In the genomic region with DNA sequence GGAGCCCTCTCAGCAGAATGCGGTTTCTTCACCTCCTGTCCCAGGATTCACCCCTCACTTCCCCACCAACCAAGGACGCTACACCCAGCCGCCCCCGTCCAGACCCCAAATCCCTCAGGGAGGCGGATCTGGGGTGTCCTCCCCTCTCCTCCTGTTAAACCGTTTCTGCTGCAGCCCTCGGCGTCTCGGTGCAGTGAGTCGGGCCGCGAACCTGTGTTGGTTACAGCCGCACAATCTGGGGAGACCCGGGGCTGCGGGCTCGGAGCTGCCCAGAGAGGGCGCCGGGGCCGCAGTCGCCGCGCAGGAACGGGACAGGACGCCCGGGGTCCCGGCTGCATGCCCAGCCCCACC, we compare ENCODE assay signal across 8 cellular contexts. TPM values are rescaled to one million over a fixed set of nuclear protein-coding genes. Genes with fewer than 3 reads are reported as not detected.
DNase-seq lines count a peak whose midpoint lies in the region; ATAC-seq and TF ChIP-seq lines count a peak whose summit lies in the region.
"Not testable (repeated sequence)": the region's sequence is repeated elsewhere in the genome, so short reads cannot be mapped to it uniquely, and the experiment has no call there.

No MANE protein-coding gene starts in this region.

- peak in 1 of 4 donors; percentile 63 for ATAC-seq in heart left ventricle
- ATAC-seq in stimulated activated naive CD8-positive, alpha-beta T cell treated with anti-CD3 and anti-CD28 coated beads, Interleukin-15, amount 100 ng/mL, for 72 hours: peak; percentile 55

- H3K9me3 ChIP-seq in GM23248 (ENCODE audit: low read depth): not testable (repeated sequence)
- peaks cover 0 to 16% (median 5%) of the 10 kb centered on the region in 12 donors for H3K9me3 ChIP-seq in heart left ventricle

- DNase-seq in DMS79 treated with DMSO at 0.1 percent for 48 hours (lab: John Stamatoyannopoulos, UW): peak; percentile 38
- DNase-seq in GM23248: peak; percentile 52
- not testable (repeated sequence) for DNase-seq in astrocyte of the cerebellum (ENCODE audit: low read depth); heart left ventricle
- peak; percentile 47 for DNase-seq in nephron progenitor cell
- peak in 1 of 2 donors; percentile 43 for DNase-seq in stimulated activated naive CD8-positive, alpha-beta T cell treated with anti-CD3 and anti-CD28 coated beads, Interleukin-15, amount 100 ng/mL, for 72 hours

- in situ Hi-C loops in GM23248 (cut with MboI); astrocyte of the cerebellum (cut with HindIII; ENCODE audit: low sequenced_read_pairs): not testable (repeated sequence)

- not testable (repeated sequence) for TF ChIP-seq RAD21 in Ishikawa (IDR thresholded peaks at IDR 0.05; ENCODE audit: low read depth)

- H3K79me2 ChIP-seq in GM23248 (ENCODE audit: insufficient read depth): not testable (repeated sequence)

- H3K4me2 ChIP-seq in GM23248 (ENCODE audit: unreplicated experiment): peak overlapping the region; percentile 88

- not testable (repeated sequence) for TF ChIP-seq CTCF in astrocyte of the cerebellum (IDR thresholded peaks at IDR 0.05; ENCODE audit: low read depth, low read length, missing control alignments); nephron progenitor cell (IDR thresholded peaks at IDR 0.05)
- peak in 2 of 12 donors; percentile 12 to 21 for TF ChIP-seq CTCF in heart left ventricle (IDR thresholded peaks at IDR 0.05)

- H3K9me3 Mint-ChIP-seq in T-helper 1 cell treated with Interleukin-12 subunit alpha and Interleukin-12 subunit beta and Interleukin-4 antibody, amounts not matched to agents 30 μg/mL and 1 μg/mL, for 36 hours: peaks cover 55% of the 10 kb centered on the region
- peaks cover 79% of the 10 kb centered on the region for H3K9me3 Mint-ChIP-seq in nephron progenitor cell
- H3K9me3 Mint-ChIP-seq in stimulated activated naive CD8-positive, alpha-beta T cell treated with anti-CD3 and anti-CD28 coated beads, Interleukin-15, amount 100 ng/mL, for 72 hours: peaks cover 18 to 23% of the 10 kb centered on the region in 2 donors

- TF ChIP-seq POLR2A in heart left ventricle (IDR thresholded peaks at IDR 0.05): not testable (repeated sequence)

- peak overlapping the region; percentile 81 for H3K4me3 ChIP-seq in GM23248
- peak overlapping the region; percentile 61 for H3K4me3 ChIP-seq in astrocyte of the cerebellum (ENCODE audit: low read depth, low read length)
- peak overlapping the region; percentile 58 to 87 (median 76) for H3K4me3 ChIP-seq in heart left ventricle

- H3K4me1 ChIP-seq in GM23248 (ENCODE audit: insufficient read depth): not testable (repeated sequence)
- H3K4me1 ChIP-seq in heart left ventricle: peaks cover 0 to 12% (median 0%) of the 10 kb centered on the region in 12 donors

- H2AFZ ChIP-seq in GM23248: peak overlapping the region; percentile 88

- H3K4me1 Mint-ChIP-seq in T-helper 1 cell treated with Interleukin-12 subunit alpha and Interleukin-12 subunit beta and Interleukin-4 antibody, amounts not matched to agents 30 μg/mL and 1 μg/mL, for 36 hours (ENCODE audit: low read depth); nephron progenitor cell: not testable (repeated sequence)
- peaks cover 13% of the 10 kb centered on the region for H3K4me1 Mint-ChIP-seq in stimulated activated naive CD8-positive, alpha-beta T cell treated with anti-CD3 and anti-CD28 coated beads, Interleukin-15, amount 100 ng/mL, for 72 hours

- H3K27me3 ChIP-seq in GM23248 (replicated peaks; ENCODE audit: insufficient read depth); heart left ventricle: not testable (repeated sequence)

- 0% methylated on average over 17 to 26 of the region's 26 CpGs for WGBS in GM23248 (ENCODE audit: low coverage in 1 of 2, low lambda C conversion rate in 2 of 2, missing lambda C conversion rate in 2 of 2), 2 experiments
- WGBS in heart left ventricle, 4 donors: 0 to 5% (median 1%) methylated on average over 4 to 26 of the region's 26 CpGs

- H3K9me2 ChIP-seq in GM23248 (ENCODE audit: insufficient read depth): not testable (repeated sequence)

- H3F3A ChIP-seq in GM23248 (ENCODE audit: insufficient read depth): not testable (repeated sequence)

- H3K27ac Mint-ChIP-seq in T-helper 1 cell treated with Interleukin-12 subunit alpha and Interleukin-12 subunit beta and Interleukin-4 antibody, amounts not matched to agents 30 μg/mL and 1 μg/mL, for 36 hours: peak overlapping the region; percentile 78
- peak overlapping the region; percentile 95 for H3K27ac Mint-ChIP-seq in nephron progenitor cell
- H3K27ac Mint-ChIP-seq in stimulated activated naive CD8-positive, alpha-beta T cell treated with anti-CD3 and anti-CD28 coated beads, Interleukin-15, amount 100 ng/mL, for 72 hours: peak overlapping the region in 1 of 2 donors; percentile 49

- peak overlapping the region; percentile 38 for H3K27ac ChIP-seq in GM23248
- peak overlapping the region; percentile 40 to 87 (median 76) for H3K27ac ChIP-seq in heart left ventricle

- H3K36me3 Mint-ChIP-seq in T-helper 1 cell treated with Interleukin-12 subunit alpha and Interleukin-12 subunit beta and Interleukin-4 antibody, amounts not matched to agents 30 μg/mL and 1 μg/mL, for 36 hours (ENCODE audit: low read depth): peaks cover 17% of the 10 kb centered on the region
- peaks cover 45% of the 10 kb centered on the region for H3K36me3 Mint-ChIP-seq in nephron progenitor cell (ENCODE audit: low read depth)

- H4K20me1 ChIP-seq in GM23248 (ENCODE audit: insufficient read depth): not testable (repeated sequence)

- intact Hi-C loops in heart left ventricle (cut with DNase I): loop anchor here in 4 of 10 donors (2.0 to 5.0 kb wide), 4 partner anchors 40 to 148 kb away; a partner anchor contains a TSS

- not testable (repeated sequence) for H3K36me3 ChIP-seq in GM23248 (ENCODE audit: low read depth); heart left ventricle

- H3K27me3 Mint-ChIP-seq in T-helper 1 cell treated with Interleukin-12 subunit alpha and Interleukin-12 subunit beta and Interleukin-4 antibody, amounts not matched to agents 30 μg/mL and 1 μg/mL, for 36 hours (ENCODE audit: low read depth); nephron progenitor cell (ENCODE audit: low read depth, poor library complexity); stimulated activated naive CD8-positive, alpha-beta T cell treated with anti-CD3 and anti-CD28 coated beads, Interleukin-15, amount 100 ng/mL, for 72 hours: not testable (repeated sequence)

- H3K4me3 Mint-ChIP-seq in T-helper 1 cell treated with Interleukin-12 subunit alpha and Interleukin-12 subunit beta and Interleukin-4 antibody, amounts not matched to agents 30 μg/mL and 1 μg/mL, for 36 hours: peak overlapping the region; percentile 85
- H3K4me3 Mint-ChIP-seq in nephron progenitor cell: peak overlapping the region; percentile 100
- peak overlapping the region; percentile 100 for H3K4me3 Mint-ChIP-seq in stimulated activated naive CD8-positive, alpha-beta T cell treated with anti-CD3 and anti-CD28 coated beads, Interleukin-15, amount 100 ng/mL, for 72 hours

- TF ChIP-seq EP300 in Ishikawa (IDR thresholded peaks at IDR 0.05; ENCODE audit: borderline replicate concordance): not testable (repeated sequence)

- H3K9ac ChIP-seq in GM23248: peak overlapping the region; percentile 84

TF ChIP-seq in Ishikawa, 13 proteins besides CTCF, POLR2A, EP300 and RAD21:
- TF ChIP-seq, protein P1, sequence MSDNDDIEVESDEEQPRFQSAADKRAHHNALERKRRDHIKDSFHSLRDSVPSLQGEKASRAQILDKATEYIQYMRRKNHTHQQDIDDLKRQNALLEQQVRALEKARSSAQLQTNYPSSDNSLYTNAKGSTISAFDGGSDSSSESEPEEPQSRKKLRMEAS (IDR thresholded peaks at IDR 0.05): 0 out of 2 replicates have a peak, but pooled peaks have one; percentile 9

RNA-seq across cellular contexts. Expression of a gene that starts 0.4 kb away (rescaled TPM):
- 0.86 and 1.1 TPM in 2 replicates for total RNA-seq in GM23248 (2014; rRNA removed; shearing (Covaris generic))
- polyA plus RNA-seq in GM23248 (2016; fragmentation: Nextera tagmentation; extraction: Ambion mirVana) (1.2 and 1.4 TPM in 2 replicates), heart left ventricle (1 to 10 TPM; 1.4 TPM)
- 1 to 10 TPM; 1.5 to 3.6 (median 2.1) TPM for total RNA-seq in heart left ventricle

RNA-seq across cellular contexts. Expression of a gene that starts 39.3 kb away (rescaled TPM):
- total RNA-seq in GM23248 (2014; rRNA removed; shearing (Covaris generic)): 1.8 and 2.5 TPM in 2 replicates
- polyA plus RNA-seq in GM23248 (2016; fragmentation: Nextera tagmentation; extraction: Ambion mirVana) (1.8 and 2.2 TPM in 2 replicates), heart left ventricle (1 to 10 TPM; 1.8 to 2.2 TPM)
- total RNA-seq in heart left ventricle: 1 to 10 TPM; 1.5 to 3.9 (median 2.1) TPM

RNA-seq across cellular contexts. Expression of a gene that starts 44.2 kb away (rescaled TPM):
- 2.7 and 4.2 TPM in 2 replicates for total RNA-seq in GM23248 (2014; rRNA removed; shearing (Covaris generic))
- 1.1 and 1.6 TPM in 2 replicates for polyA plus RNA-seq in GM23248 (2016; fragmentation: Nextera tagmentation; extraction: Ambion mirVana)
- 1 to 10 TPM in 8 of 9 donors, under 1 TPM in 1; 0.89 to 2.9 (median 1.7) TPM for total RNA-seq in heart left ventricle
- polyA plus RNA-seq in heart left ventricle: 1 to 10 TPM; 1.3 TPM
